ENCODE assay signal across 1 cellular context in genomic region chr20:38130687-38131587, GRCh38.
TF ChIP-seq lines count a peak whose summit lies in the region.

No MANE protein-coding gene starts in this region.

TF ChIP-seq in HEK293, 187 proteins besides CTCF, POLR2A, EP300 and RAD21:
- no peak for TF ChIP-seq TSHZ1 (tag by site-specific recombination; IDR thresholded peaks at IDR 0.05; ENCODE audit: borderline replicate concordance)
- TF ChIP-seq BCL11A (tag by site-specific recombination; IDR thresholded peaks at IDR 0.05; ENCODE audit: low read depth) = no peak
- TF ChIP-seq FEZF1 (tag by site-specific recombination; IDR thresholded peaks at IDR 0.05) = no peak
- no peak for TF ChIP-seq ZNF792 (tag by site-specific recombination; IDR thresholded peaks at IDR 0.05)
- no peak for TF ChIP-seq ZNF585B (tag by site-specific recombination; IDR thresholded peaks at IDR 0.05)
- peak; percentile 29; the same call in 1 of the 2 replicates for TF ChIP-seq ZFHX2 (tag by site-specific recombination; conservative IDR thresholded peaks at IDR 0.05)
- TF ChIP-seq, protein P1, sequence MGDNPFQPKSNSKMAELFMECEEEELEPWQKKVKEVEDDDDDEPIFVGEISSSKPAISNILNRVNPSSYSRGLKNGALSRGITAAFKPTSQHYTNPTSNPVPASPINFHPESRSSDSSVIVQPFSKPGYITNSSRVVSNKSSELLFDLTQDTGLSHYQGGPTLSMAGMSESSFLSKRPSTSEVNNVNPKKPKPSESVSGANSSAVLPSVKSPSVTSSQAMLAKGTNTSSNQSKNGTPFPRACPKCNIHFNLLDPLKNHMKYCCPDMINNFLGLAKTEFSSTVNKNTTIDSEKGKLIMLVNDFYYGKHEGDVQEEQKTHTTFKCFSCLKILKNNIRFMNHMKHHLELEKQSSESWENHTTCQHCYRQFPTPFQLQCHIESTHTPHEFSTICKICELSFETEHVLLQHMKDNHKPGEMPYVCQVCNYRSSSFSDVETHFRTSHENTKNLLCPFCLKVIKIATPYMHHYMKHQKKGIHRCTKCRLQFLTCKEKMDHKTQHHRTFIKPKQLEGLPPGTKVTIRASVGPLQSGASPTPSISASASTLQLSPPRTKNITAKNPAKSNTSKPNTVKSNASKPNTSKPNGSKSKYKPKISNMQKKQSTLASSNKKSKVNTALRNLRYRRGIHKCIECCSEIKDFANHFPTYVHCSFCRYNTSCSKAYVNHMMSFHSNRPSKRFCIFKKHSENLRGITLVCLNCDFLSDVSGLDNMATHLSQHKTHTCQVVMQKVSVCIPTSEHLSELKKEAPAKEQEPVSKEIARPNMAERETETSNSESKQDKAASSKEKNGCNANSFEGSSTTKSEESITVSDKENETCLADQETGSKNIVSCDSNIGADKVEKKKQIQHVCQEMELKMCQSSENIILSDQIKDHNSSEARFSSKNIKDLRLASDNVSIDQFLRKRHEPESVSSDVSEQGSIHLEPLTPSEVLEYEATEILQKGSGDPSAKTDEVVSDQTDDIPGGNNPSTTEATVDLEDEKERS (tag by site-specific recombination; IDR thresholded peaks at IDR 0.05) = no peak
- TF ChIP-seq KLF10 (tag by site-specific recombination; IDR thresholded peaks at IDR 0.05) = no peak
- no peak for TF ChIP-seq ZNF544 (tag by site-specific recombination; IDR thresholded peaks at IDR 0.05)
- TF ChIP-seq ZNF416 (tag by site-specific recombination; IDR thresholded peaks at IDR 0.05) = no peak
- no peak for TF ChIP-seq PRDM10 (tag by site-specific recombination; IDR thresholded peaks at IDR 0.05)
- TF ChIP-seq ZBTB17 (tag by site-specific recombination; IDR thresholded peaks at IDR 0.05) = 0 out of 2 replicates have a peak, but pooled peaks have one; percentile 43
- TF ChIP-seq, protein P2, sequence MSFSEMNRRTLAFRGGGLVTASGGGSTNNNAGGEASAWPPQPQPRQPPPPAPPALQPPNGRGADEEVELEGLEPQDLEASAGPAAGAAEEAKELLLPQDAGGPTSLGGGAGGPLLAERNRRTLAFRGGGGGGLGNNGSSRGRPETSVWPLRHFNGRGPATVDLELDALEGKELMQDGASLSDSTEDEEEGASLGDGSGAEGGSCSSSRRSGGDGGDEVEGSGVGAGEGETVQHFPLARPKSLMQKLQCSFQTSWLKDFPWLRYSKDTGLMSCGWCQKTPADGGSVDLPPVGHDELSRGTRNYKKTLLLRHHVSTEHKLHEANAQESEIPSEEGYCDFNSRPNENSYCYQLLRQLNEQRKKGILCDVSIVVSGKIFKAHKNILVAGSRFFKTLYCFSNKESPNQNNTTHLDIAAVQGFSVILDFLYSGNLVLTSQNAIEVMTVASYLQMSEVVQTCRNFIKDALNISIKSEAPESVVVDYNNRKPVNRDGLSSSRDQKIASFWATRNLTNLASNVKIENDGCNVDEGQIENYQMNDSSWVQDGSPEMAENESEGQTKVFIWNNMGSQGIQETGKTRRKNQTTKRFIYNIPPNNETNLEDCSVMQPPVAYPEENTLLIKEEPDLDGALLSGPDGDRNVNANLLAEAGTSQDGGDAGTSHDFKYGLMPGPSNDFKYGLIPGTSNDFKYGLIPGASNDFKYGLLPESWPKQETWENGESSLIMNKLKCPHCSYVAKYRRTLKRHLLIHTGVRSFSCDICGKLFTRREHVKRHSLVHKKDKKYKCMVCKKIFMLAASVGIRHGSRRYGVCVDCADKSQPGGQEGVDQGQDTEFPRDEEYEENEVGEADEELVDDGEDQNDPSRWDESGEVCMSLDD (tag by site-specific recombination; IDR thresholded peaks at IDR 0.05) = no peak
- TF ChIP-seq ZNF23 (tag by site-specific recombination; IDR thresholded peaks at IDR 0.05; ENCODE audit: borderline replicate concordance) = no peak
- no peak for TF ChIP-seq ZNF302 (tag by site-specific recombination; IDR thresholded peaks at IDR 0.05; ENCODE audit: low read depth)
- TF ChIP-seq ZNF140 (tag by site-specific recombination; IDR thresholded peaks at IDR 0.05) = no peak
